ENCODE assay signal across 16 cellular contexts in genomic region chr2:3441465-3441864, GRCh38.
DNase-seq lines count a peak whose midpoint lies in the region; ATAC-seq, FAIRE-seq and TF ChIP-seq lines count a peak whose summit lies in the region.
"Had no signal": no experiment of that assay in that cellular context is flagged by ENCODE, and none has a peak within 500 bp of the region (broad histone marks: within the 10 kb centered on the region; RNA-seq: fewer than 3 reads in every experiment).

No MANE protein-coding gene starts in this region.

- peaks cover 4% of the 10 kb centered on the region for H3K79me2 ChIP-seq in hepatocyte

- peaks cover 27% of the 10 kb centered on the region for H3K36me3 ChIP-seq in CD8-positive, alpha-beta T cell (ENCODE audit: insufficient read depth, low read length)
- H3K36me3 ChIP-seq in hepatocyte (replicated peaks; ENCODE audit: insufficient read depth, low read depth): no peaks in the 10 kb centered on the region

- H3K4me2 ChIP-seq in hepatocyte: no peak overlapping the region
- H3K4me2 ChIP-seq: BLaER1 treated with 17β-estradiol and CSF1 and Interleukin-3, amounts not matched to agents 10 nM and 100 nM had no signal

- H3K9me2 ChIP-seq in hepatocyte (replicated peaks; ENCODE audit: insufficient read depth): no peaks in the 10 kb centered on the region

- no peak overlapping the region for H2AFZ ChIP-seq in hepatocyte

- intact Hi-C loops in CD8-positive, alpha-beta T cell (cut with DNase I, micrococcal nuclease): no loop called here

- TF ChIP-seq CTCF in CD8-positive, alpha-beta T cell (IDR thresholded peaks at IDR 0.05): no peak
- TF ChIP-seq CTCF in WTC11 (IDR thresholded peaks at IDR 0.05): no peak
- no peak for TF ChIP-seq CTCF in hepatocyte (IDR thresholded peaks at IDR 0.05; ENCODE audit: poor library complexity)

- peaks cover 43% of the 10 kb centered on the region for H3K36me3 Mint-ChIP-seq in CD8-positive, alpha-beta T cell
- H3K36me3 Mint-ChIP-seq in WTC11: peaks cover 22% of the 10 kb centered on the region
- peaks cover 8% of the 10 kb centered on the region for H3K36me3 Mint-ChIP-seq in natural killer cell treated with Interleukin-12 subunit alpha and Interleukin-12 subunit beta and Interleukin-15 and Interleukin-18, amount 100 ng/mL, for 72 hours

- peak overlapping the region; percentile 45 for H3K27ac Mint-ChIP-seq in CD8-positive, alpha-beta T cell
- H3K27ac Mint-ChIP-seq in WTC11: no peak overlapping the region
- H3K27ac Mint-ChIP-seq in natural killer cell treated with Interleukin-12 subunit alpha and Interleukin-12 subunit beta and Interleukin-15 and Interleukin-18, amount 100 ng/mL, for 72 hours: no peak overlapping the region

- CTCF ChIA-PET in CD8-positive, alpha-beta T cell (lab: Charles Lee): interaction anchor here (0.8 to 2.6 kb wide), 5 partner anchors 11 to 21 kb away, joined by 3 to 14 read pairs (median 4); no protein-coding TSS in a partner anchor
- CTCF ChIA-PET in WTC11 (lab: Charles Lee): interaction anchor here (0.6 to 3.8 kb wide), 3 partner anchors 18 to 146 kb away, joined by 3 to 30 read pairs (median 13); no protein-coding TSS in a partner anchor

- no peaks in the 10 kb centered on the region for H3K9me3 ChIP-seq in CD8-positive, alpha-beta T cell (ENCODE audit: low read length)
- H3K9me3 ChIP-seq in hepatocyte (ENCODE audit: low read depth): no peaks in the 10 kb centered on the region
- H3K9me3 ChIP-seq: BLaER1 treated with 17β-estradiol and CSF1 and Interleukin-3, amounts not matched to agents 10 nM and 100 nM; Caco-2; HAP-1 had no signal

- no peaks in the 10 kb centered on the region for H4K20me1 ChIP-seq in hepatocyte (ENCODE audit: insufficient read depth, poor library complexity, severe bottlenecking)

- H3K27ac ChIP-seq in CD8-positive, alpha-beta T cell (ENCODE audit: low read depth, low read length): no peak overlapping the region
- no peak overlapping the region for H3K27ac ChIP-seq in hepatocyte
- H3K27ac ChIP-seq: BLaER1 treated with 17β-estradiol and CSF1 and Interleukin-3, amounts not matched to agents 10 nM and 100 nM had no signal

- H3K9me3 Mint-ChIP-seq in CD8-positive, alpha-beta T cell: no peaks in the 10 kb centered on the region
- no peaks in the 10 kb centered on the region for H3K9me3 Mint-ChIP-seq in WTC11
- H3K9me3 Mint-ChIP-seq in natural killer cell treated with Interleukin-12 subunit alpha and Interleukin-12 subunit beta and Interleukin-15 and Interleukin-18, amount 100 ng/mL, for 72 hours: no peaks in the 10 kb centered on the region
- H3K9me3 Mint-ChIP-seq: CD8-positive, alpha-beta memory T cell had no signal

- H3K27me3 ChIP-seq in CD8-positive, alpha-beta T cell (ENCODE audit: insufficient read depth, low read length): no peaks in the 10 kb centered on the region
- no peaks in the 10 kb centered on the region for H3K27me3 ChIP-seq in hepatocyte
- H3K27me3 ChIP-seq: BLaER1 treated with 17β-estradiol and CSF1 and Interleukin-3, amounts not matched to agents 10 nM and 100 nM had no signal

- H3K4me3 Mint-ChIP-seq in CD8-positive, alpha-beta T cell: no peak overlapping the region
- H3K4me3 Mint-ChIP-seq in WTC11: no peak overlapping the region
- no peak overlapping the region for H3K4me3 Mint-ChIP-seq in natural killer cell treated with Interleukin-12 subunit alpha and Interleukin-12 subunit beta and Interleukin-15 and Interleukin-18, amount 100 ng/mL, for 72 hours
- H3K4me3 Mint-ChIP-seq: CD8-positive, alpha-beta memory T cell had no signal

- no peaks in the 10 kb centered on the region for H3K27me3 Mint-ChIP-seq in CD8-positive, alpha-beta T cell (ENCODE audit: low read depth)
- no peaks in the 10 kb centered on the region for H3K27me3 Mint-ChIP-seq in WTC11 (ENCODE audit: low read depth)
- H3K27me3 Mint-ChIP-seq in natural killer cell treated with Interleukin-12 subunit alpha and Interleukin-12 subunit beta and Interleukin-15 and Interleukin-18, amount 100 ng/mL, for 72 hours: no peaks in the 10 kb centered on the region
- H3K27me3 Mint-ChIP-seq: CD8-positive, alpha-beta memory T cell had no signal

- ATAC-seq in CD8-positive, alpha-beta T cell: no peak
- no peak for ATAC-seq in WTC11
- no peak for ATAC-seq in natural killer cell treated with Interleukin-12 subunit alpha and Interleukin-12 subunit beta and Interleukin-15 and Interleukin-18, amount 100 ng/mL, for 72 hours

- H3K4me3 ChIP-seq in CD8-positive, alpha-beta T cell (ENCODE audit: low read depth, low read length): no peak overlapping the region
- H3K4me3 ChIP-seq in hepatocyte: no peak overlapping the region
- H3K4me3 ChIP-seq: BLaER1 treated with 17β-estradiol and CSF1 and Interleukin-3, amounts not matched to agents 10 nM and 100 nM; HAP-1 had no signal

- no peak for DNase-seq in CD8-positive, alpha-beta T cell
- DNase-seq in WTC11 (ENCODE audit: low spot score) (no peak), frontal cortex (ENCODE audit: low spot score in 2 of 2) (no peak), NCI-H1417 (lab: John Stamatoyannopoulos, UW) (no peak), hepatocyte (ENCODE audit: low spot score) (no peak)
- DNase-seq in natural killer cell treated with Interleukin-12 subunit alpha and Interleukin-12 subunit beta and Interleukin-15 and Interleukin-18, amount 100 ng/mL, for 72 hours (ENCODE audit: low spot score): no peak
- no peak for DNase-seq in activated naive CD4-positive, alpha-beta T cell (lab: John Stamatoyannopoulos, UW)
- DNase-seq: 8988T; ACHN; Caco-2; CD8-positive, alpha-beta memory T cell; DMS53 had no signal

- POLR2A ChIA-PET in CD8-positive, alpha-beta T cell (lab: Charles Lee): no interaction called here
- POLR2A ChIA-PET in WTC11 (lab: Charles Lee): no interaction called here

- no peaks in the 10 kb centered on the region for H3K4me1 ChIP-seq in CD8-positive, alpha-beta T cell (ENCODE audit: insufficient read depth, low read length)
- no peaks in the 10 kb centered on the region for H3K4me1 ChIP-seq in hepatocyte (ENCODE audit: insufficient read depth)
- H3K4me1 ChIP-seq: Caco-2, HAP-1 had no signal

- peaks cover 20% of the 10 kb centered on the region for H3K4me1 Mint-ChIP-seq in CD8-positive, alpha-beta T cell (ENCODE audit: low read depth)
- H3K4me1 Mint-ChIP-seq in WTC11: no peaks in the 10 kb centered on the region
- peaks cover 10 to 27% of the 10 kb centered on the region in 2 donors for H3K4me1 Mint-ChIP-seq in natural killer cell treated with Interleukin-12 subunit alpha and Interleukin-12 subunit beta and Interleukin-15 and Interleukin-18, amount 100 ng/mL, for 72 hours (ENCODE audit: low read depth in 2 of 2)

- peak; percentile 66 for FAIRE-seq in A204.1 (lab: Jason Lieb, UNC)
- FAIRE-seq in frontal cortex (lab: Jason Lieb, UNC): peak; percentile 52
- FAIRE-seq: H1 had no signal

TF ChIP-seq in WTC11, 78 proteins besides CTCF, POLR2A, EP300 and RAD21 (continues in another document):
- TF ChIP-seq, protein P1, sequence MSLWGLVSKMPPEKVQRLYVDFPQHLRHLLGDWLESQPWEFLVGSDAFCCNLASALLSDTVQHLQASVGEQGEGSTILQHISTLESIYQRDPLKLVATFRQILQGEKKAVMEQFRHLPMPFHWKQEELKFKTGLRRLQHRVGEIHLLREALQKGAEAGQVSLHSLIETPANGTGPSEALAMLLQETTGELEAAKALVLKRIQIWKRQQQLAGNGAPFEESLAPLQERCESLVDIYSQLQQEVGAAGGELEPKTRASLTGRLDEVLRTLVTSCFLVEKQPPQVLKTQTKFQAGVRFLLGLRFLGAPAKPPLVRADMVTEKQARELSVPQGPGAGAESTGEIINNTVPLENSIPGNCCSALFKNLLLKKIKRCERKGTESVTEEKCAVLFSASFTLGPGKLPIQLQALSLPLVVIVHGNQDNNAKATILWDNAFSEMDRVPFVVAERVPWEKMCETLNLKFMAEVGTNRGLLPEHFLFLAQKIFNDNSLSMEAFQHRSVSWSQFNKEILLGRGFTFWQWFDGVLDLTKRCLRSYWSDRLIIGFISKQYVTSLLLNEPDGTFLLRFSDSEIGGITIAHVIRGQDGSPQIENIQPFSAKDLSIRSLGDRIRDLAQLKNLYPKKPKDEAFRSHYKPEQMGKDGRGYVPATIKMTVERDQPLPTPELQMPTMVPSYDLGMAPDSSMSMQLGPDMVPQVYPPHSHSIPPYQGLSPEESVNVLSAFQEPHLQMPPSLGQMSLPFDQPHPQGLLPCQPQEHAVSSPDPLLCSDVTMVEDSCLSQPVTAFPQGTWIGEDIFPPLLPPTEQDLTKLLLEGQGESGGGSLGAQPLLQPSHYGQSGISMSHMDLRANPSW (CRISPR knock-in tag; conservative IDR thresholded peaks at IDR 0.05; ENCODE audit: low read depth): no peak
- TF ChIP-seq AFF4 (CRISPR knock-in tag; IDR thresholded peaks at IDR 0.05; ENCODE audit: borderline replicate concordance): no peak
- TF ChIP-seq, protein P2, sequence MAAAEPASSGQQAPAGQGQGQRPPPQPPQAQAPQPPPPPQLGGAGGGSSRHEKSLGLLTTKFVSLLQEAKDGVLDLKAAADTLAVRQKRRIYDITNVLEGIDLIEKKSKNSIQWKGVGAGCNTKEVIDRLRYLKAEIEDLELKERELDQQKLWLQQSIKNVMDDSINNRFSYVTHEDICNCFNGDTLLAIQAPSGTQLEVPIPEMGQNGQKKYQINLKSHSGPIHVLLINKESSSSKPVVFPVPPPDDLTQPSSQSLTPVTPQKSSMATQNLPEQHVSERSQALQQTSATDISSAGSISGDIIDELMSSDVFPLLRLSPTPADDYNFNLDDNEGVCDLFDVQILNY (CRISPR knock-in tag; IDR thresholded peaks at IDR 0.05): no peak
